ENCODE assay signal across 22 cellular contexts in the genomic region with DNA sequence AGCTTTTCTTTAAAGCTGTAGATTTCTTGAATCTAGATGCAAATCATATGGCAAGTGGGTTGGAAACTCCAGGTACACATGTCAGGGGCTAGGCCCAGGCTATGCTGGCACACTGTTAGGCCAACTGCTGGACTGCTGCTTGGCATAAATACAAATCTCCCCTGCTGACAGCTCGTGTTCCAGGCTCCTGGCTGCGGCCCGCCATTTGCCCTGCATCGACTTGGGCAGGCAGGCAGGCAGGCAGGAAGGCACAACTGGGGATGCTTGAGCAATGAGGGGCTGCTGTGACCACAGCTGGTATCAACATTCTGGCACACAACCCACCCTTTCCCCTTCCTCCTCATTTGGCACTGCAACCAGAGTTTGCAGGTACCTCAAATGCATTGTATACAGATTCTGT. TPM values are rescaled to one million over a fixed set of nuclear protein-coding genes. Genes with fewer than 3 reads are reported as not detected.
DNase-seq lines count a peak whose midpoint lies in the region; ATAC-seq, FAIRE-seq and TF ChIP-seq lines count a peak whose summit lies in the region.
"Had no signal": no experiment of that assay in that cellular context is flagged by ENCODE, and none has a peak within 500 bp of the region (broad histone marks: within the 10 kb centered on the region; RNA-seq: fewer than 3 reads in every experiment).

No MANE protein-coding gene starts in this region.

- TF ChIP-seq EP300 in K562 (IDR thresholded peaks at IDR 0.05; ENCODE audit: low read length) (no peak), upper lobe of left lung (IDR thresholded peaks at IDR 0.05) (no peak)

- CTCF ChIA-PET in K562 (lab: Yijun Ruan, JAX; ENCODE audit: low intra/inter-chr PET ratio), result no interaction called here

- in situ Hi-C loops in K562 (cut with MboI), result no loop called here

- ATAC-seq in left cardiac atrium (no peak), Right ventricle myocardium inferior (no peak), K562 (peak; percentile 19), upper lobe of left lung (ENCODE audit: low FRiP score in 2 of 2) (no peak)
- ATAC-seq: HCT116 had no signal

- H4K20me1 ChIP-seq in K562 (replicated peaks; ENCODE audit: control insufficient read depth, insufficient read depth, low read length), result no peaks in the 10 kb centered on the region
- H4K20me1 ChIP-seq: BLaER1 had no signal

- H3K4me1 ChIP-seq in K562 (replicated peaks in 1 of 2; ENCODE audit: control insufficient read depth in 2 of 2, insufficient read depth in 2 of 2, low read length in 2 of 2) (peaks cover 12 to 42% of the 10 kb centered on the region in 2 experiments), upper lobe of left lung (no peaks in the 10 kb centered on the region)
- H3K4me1 ChIP-seq: BLaER1 had no signal

- TF ChIP-seq POLR2A in GM12891 (IDR thresholded peaks at IDR 0.05; ENCODE audit: low read depth, low read length) (no peak), K562 (conservative IDR thresholded peaks at IDR 0.05) (peak; percentile 39), upper lobe of left lung (IDR thresholded peaks at IDR 0.05) (no peak)

- H3K36me3 ChIP-seq in K562 (ENCODE audit: control insufficient read depth, insufficient read depth, low read length) (peaks cover 94% of the 10 kb centered on the region), upper lobe of left lung (peaks cover 0 to 4% (median 0%) of the 10 kb centered on the region in 4 donors)
- H3K36me3 ChIP-seq: BLaER1 had no signal

- no peak overlapping the region for H2AFZ ChIP-seq in K562 (ENCODE audit: low read depth, low read length)

- H3K4me2 ChIP-seq in K562 (ENCODE audit: insufficient read depth, low read length), result no peak overlapping the region
- H3K4me2 ChIP-seq: BLaER1, KMS-11 had no signal

- peak overlapping the region in 1 of 2 experiments; percentile 15; a peak in 1 of 4 replicates for H3K9ac ChIP-seq in K562 (ENCODE audit: insufficient read depth in 1 of 2, low read depth in 2 of 2, low read length in 2 of 2)
- H3K9ac ChIP-seq: BLaER1, KMS-11 had no signal

- WGBS in K562 (ENCODE audit: insufficient coverage, low coverage, missing lambda C conversion rate), result 95% methylated on average over 4 of the region's 4 CpGs
- 75 to 82% methylated on average over 2 to 4 of the region's 4 CpGs for WGBS in upper lobe of left lung, 2 donors

- intact Hi-C loops in left cardiac atrium (cut with DNase I) (no loop called here), Right ventricle myocardium inferior (cut with DNase I) (no loop called here), K562 (cut with micrococcal nuclease) (no loop called here)

- FAIRE-seq in GM12891 (lab: Jason Lieb, UNC) (no peak), K562 (lab: Jason Lieb, UNC) (no peak)
- FAIRE-seq: H1, HTR-8/SVneo had no signal

- H3K4me3 ChIP-seq in K562 (no peak overlapping the region), upper lobe of left lung (no peak overlapping the region)
- H3K4me3 ChIP-seq: BLaER1 had no signal

- POLR2A ChIA-PET in K562 (lab: Yijun Ruan, JAX), result interaction anchor here (1.0 to 2.0 kb wide), 3 partner anchors 9 to 14 kb away, joined by 3 to 4 read pairs (median 3); no protein-coding TSS in a partner anchor

- H3K9me1 ChIP-seq in K562 (ENCODE audit: control insufficient read depth, insufficient read depth, low read length), result no peaks in the 10 kb centered on the region

- H3K79me2 ChIP-seq in K562 (ENCODE audit: control insufficient read depth, insufficient read depth, low read length), result peaks cover 62% of the 10 kb centered on the region

- H3K9me3 ChIP-seq in K562 (replicated peaks; ENCODE audit: control insufficient read depth, insufficient read depth, low read depth, low read length), result no peaks in the 10 kb centered on the region
- H3K9me3 ChIP-seq in upper lobe of left lung, result no peaks in the 10 kb centered on the region
- H3K9me3 ChIP-seq: BLaER1 had no signal

- TF ChIP-seq RAD21 in K562 (CRISPR knock-in tag; conservative IDR thresholded peaks at IDR 0.05 in 1 of 2, IDR thresholded peaks at IDR 0.05 in 1 of 2), result no peak

- peak; percentile 18 for DNase-seq in left cardiac atrium
- no peak for DNase-seq in Right ventricle myocardium inferior (ENCODE audit: missing footprints)
- DNase-seq in GM12891 (ENCODE audit: insufficient read length, low spot score), result no peak
- no peak for DNase-seq in K562 (ENCODE audit: extremely low read depth in 1 of 4, low spot score in 3 of 4)
- DNase-seq in upper lobe of left lung, result peak; percentile 23 to 48
- no peak for DNase-seq in NCI-H1092 (lab: John Stamatoyannopoulos, UW)
- DNase-seq in NCI-H2171 (lab: John Stamatoyannopoulos, UW), result no peak
- DNase-seq: CD8-positive, alpha-beta memory T cell; GDM1; NCI-H1105; NCI-H146; NCI-H2029; NCI-H226; NCI-H510A treated with DMSO at 0.1 percent for 48 hours; NCI-H82; Right ventricle myocardium superior had no signal

- no peak overlapping the region; the same call in 2 of the 3 replicates for H3K27ac ChIP-seq in K562 (ENCODE audit: extremely low read depth, low read depth, low read length)
- H3K27ac ChIP-seq in upper lobe of left lung, result no peak overlapping the region
- H3K27ac ChIP-seq: BLaER1, KMS-11 had no signal

- BruUV-seq in K562 (replicated peaks; lab: Mats Ljungman, UMichigan), result no TSS peak

- no peak for TF ChIP-seq CTCF in K562 (IDR thresholded peaks at IDR 0.05 in 2 of 3, conservative IDR thresholded peaks at IDR 0.05 in 1 of 3; ENCODE audit: insufficient read depth in 2 of 3, low read depth in 1 of 3, low read length in 3 of 3)
- TF ChIP-seq CTCF in upper lobe of left lung (IDR thresholded peaks at IDR 0.05), result no peak

- H3K27me3 ChIP-seq in K562 (ENCODE audit: control insufficient read depth in 2 of 2, insufficient read depth in 2 of 2, low read length in 2 of 2) (no peaks in the 10 kb centered on the region), upper lobe of left lung (no peaks in the 10 kb centered on the region)
- H3K27me3 ChIP-seq: BLaER1 had no signal

TF ChIP-seq in GM12891, 5 proteins besides CTCF, POLR2A, EP300 and RAD21:
- no peak for TF ChIP-seq PAX5 (IDR thresholded peaks at IDR 0.05; ENCODE audit: insufficient read depth, low read length, severe bottlenecking)
- TF ChIP-seq POLR2AphosphoS5 (IDR thresholded peaks at IDR 0.05; ENCODE audit: low read depth, low read length), result peak; percentile 32; the same call in 1 of the 2 replicates
TF ChIP-seq in GM12891: peak in this region for 1.

TF ChIP-seq in K562, 482 proteins besides CTCF, POLR2A, EP300 and RAD21:
- TF ChIP-seq ZNF778 (CRISPR knock-in tag; IDR thresholded peaks at IDR 0.05) (no peak), HIVEP1 (CRISPR knock-in tag; IDR thresholded peaks at IDR 0.05) (no peak), POLR2G (IDR thresholded peaks at IDR 0.05; ENCODE audit: low read depth, low read length) (peak; percentile 70)

RNA-seq across cellular contexts. Expression of gene SAMSN1, which starts 53.2 kb away (rescaled TPM):
- total RNA-seq in left cardiac atrium (1 to 10 TPM; 3.8 to 4.8 TPM), Right ventricle myocardium inferior (2.4 TPM), K562 (2014; rRNA removed) (96.8 and 106 TPM in 2 replicates), K562 (2014; rRNA removed; fragmentation: Illumina TruSeq; extraction: Trizol) (201 and 218 TPM in 2 replicates), K562 (2015; rRNA removed; fragmentation: Illumina TruSeq; extraction: Trizol) (143 and 159 TPM in 2 replicates), K562 (2021) (101 and 118 TPM in 2 replicates), upper lobe of left lung (10 to 100 TPM; 16.4 to 29.3 (median 20.3) TPM)
- polyA plus RNA-seq in GM12891 (2012; ENCODE audit: low read depth, missing spikeins), result 61.8 TPM
- total RNA-seq in K562 (2011; cell fraction: chromatin; rRNA removed; ENCODE audit: low replicate concordance), result 35.2 and 136 TPM in 2 replicates
- 20.5 and 30.3 TPM in 2 replicates for total RNA-seq in K562 (2011; cell fraction: nucleolus; rRNA removed)
- 46.3 and 72.5 TPM in 2 replicates for total RNA-seq in K562 (2011; cell fraction: nucleoplasm; rRNA removed)
- polyA plus RNA-seq in K562 (2011; rRNA removed) (135 and 151 TPM in 2 replicates), K562 (2014; fragmentation: Illumina TruSeq; extraction: Trizol) (172 and 209 TPM in 2 replicates), K562 (2014; fragmentation: Nextera tagmentation; extraction: Ambion mirVana) (100 to 1,000 TPM; 184 to 223 TPM), K562 (2014; rRNA removed) (129 and 135 TPM in 2 replicates)
- 22.7 and 52.5 TPM in 2 replicates for polyA plus RNA-seq in K562 (2011; cell fraction: cytosol; rRNA removed)
- polyA plus RNA-seq in K562 (2011; cell fraction: nucleus; rRNA removed), result 48.6 and 89.9 TPM in 2 replicates
- polyA plus RNA-seq in K562 (2012), result 101 and 117 TPM in 2 replicates
- 95.4 and 142 TPM in 2 replicates for polyA minus RNA-seq in K562 (2011; rRNA and poly(A)+ RNA removed)
- polyA minus RNA-seq in K562 (2011; cell fraction: cytosol; rRNA and poly(A)+ RNA removed), result 33.6 and 37.9 TPM in 2 replicates
- polyA minus RNA-seq in K562 (2011; cell fraction: nucleus; rRNA and poly(A)+ RNA removed), result 39.7 and 92.0 TPM in 2 replicates
- total RNA-seq: SK-MEL-5 had no signal

Comparison
In these comparisons a context has a peak if more than half of its experiments do, and no peak if none do; other contexts are left out.
1. DNase-seq: peak in left cardiac atrium (single experiment) and upper lobe of left lung (2 of 2); none in Right ventricle myocardium inferior (single experiment), GM12891 (single experiment), K562 (0 of 4), NCI-H1092 (single experiment) and NCI-H2171 (single experiment).